1 cellular context compared by ENCODE assay signal in the genomic region with DNA sequence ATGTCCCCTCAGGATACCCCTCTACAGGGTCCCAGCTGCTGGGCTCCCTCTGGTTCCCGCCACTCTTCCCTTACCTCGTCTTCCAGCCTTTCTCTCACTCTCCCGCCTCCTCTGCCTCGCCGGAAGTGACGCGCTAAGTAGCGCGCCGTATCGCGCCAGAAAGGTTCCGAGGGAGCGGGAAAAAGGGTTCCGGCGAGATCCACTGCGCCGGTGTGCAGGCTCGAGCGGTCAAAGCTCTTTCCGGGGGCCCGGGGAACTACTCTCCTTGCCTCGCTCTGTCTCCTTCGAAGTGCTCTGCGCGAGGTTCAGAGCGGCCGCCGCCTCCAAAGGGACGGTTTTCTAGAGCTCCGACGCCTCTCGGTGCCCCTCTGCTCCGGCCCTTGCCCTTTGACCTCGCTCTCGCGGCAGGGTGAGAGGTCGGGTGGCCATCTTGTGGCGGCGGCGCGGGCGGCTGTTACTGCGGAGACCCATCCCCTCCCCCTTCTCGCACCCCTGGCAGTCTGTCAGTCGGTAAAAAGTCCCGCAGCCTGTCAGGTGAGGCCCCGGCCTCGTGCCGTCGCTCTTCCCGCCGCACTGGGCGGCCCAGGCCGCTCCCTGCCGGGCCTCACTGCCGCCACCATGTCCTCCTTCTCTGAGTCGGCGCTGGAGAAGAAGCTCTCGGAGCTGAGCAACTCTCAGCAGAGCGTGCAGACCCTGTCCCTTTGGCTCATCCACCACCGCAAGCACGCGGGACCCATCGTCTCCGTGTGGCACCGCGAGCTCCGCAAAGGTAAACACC.
A peak's percentile ranks its signal among the peaks of the same experiment; 100 is the strongest.
TF ChIP-seq lines count a peak whose summit lies in the region.

A gene with protein sequence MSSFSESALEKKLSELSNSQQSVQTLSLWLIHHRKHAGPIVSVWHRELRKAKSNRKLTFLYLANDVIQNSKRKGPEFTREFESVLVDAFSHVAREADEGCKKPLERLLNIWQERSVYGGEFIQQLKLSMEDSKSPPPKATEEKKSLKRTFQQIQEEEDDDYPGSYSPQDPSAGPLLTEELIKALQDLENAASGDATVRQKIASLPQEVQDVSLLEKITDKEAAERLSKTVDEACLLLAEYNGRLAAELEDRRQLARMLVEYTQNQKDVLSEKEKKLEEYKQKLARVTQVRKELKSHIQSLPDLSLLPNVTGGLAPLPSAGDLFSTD (plus strand): TSS at position 417 of the 778 bp plus-strand sequence. CDS start 202 bp downstream, at position 619.
A gene (minus strand): TSS at position 127 of the 778 bp plus-strand sequence. CDS start 19,640 bp downstream, outside the sequence.

TF ChIP-seq in GM12878, 131 proteins besides CTCF, POLR2A, EP300 and RAD21 (continued from another document):
- TF ChIP-seq, protein P1, sequence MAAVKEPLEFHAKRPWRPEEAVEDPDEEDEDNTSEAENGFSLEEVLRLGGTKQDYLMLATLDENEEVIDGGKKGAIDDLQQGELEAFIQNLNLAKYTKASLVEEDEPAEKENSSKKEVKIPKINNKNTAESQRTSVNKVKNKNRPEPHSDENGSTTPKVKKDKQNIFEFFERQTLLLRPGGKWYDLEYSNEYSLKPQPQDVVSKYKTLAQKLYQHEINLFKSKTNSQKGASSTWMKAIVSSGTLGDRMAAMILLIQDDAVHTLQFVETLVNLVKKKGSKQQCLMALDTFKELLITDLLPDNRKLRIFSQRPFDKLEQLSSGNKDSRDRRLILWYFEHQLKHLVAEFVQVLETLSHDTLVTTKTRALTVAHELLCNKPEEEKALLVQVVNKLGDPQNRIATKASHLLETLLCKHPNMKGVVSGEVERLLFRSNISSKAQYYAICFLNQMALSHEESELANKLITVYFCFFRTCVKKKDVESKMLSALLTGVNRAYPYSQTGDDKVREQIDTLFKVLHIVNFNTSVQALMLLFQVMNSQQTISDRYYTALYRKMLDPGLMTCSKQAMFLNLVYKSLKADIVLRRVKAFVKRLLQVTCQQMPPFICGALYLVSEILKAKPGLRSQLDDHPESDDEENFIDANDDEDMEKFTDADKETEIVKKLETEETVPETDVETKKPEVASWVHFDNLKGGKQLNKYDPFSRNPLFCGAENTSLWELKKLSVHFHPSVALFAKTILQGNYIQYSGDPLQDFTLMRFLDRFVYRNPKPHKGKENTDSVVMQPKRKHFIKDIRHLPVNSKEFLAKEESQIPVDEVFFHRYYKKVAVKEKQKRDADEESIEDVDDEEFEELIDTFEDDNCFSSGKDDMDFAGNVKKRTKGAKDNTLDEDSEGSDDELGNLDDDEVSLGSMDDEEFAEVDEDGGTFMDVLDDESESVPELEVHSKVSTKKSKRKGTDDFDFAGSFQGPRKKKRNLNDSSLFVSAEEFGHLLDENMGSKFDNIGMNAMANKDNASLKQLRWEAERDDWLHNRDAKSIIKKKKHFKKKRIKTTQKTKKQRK (IDR thresholded peaks at IDR 0.05; ENCODE audit: low read depth, low read length) = no peak
- TF ChIP-seq WRNIP1 (IDR thresholded peaks at IDR 0.05; ENCODE audit: borderline replicate concordance, low read depth, low read length) (no peak), SMC3 (IDR thresholded peaks at IDR 0.05; ENCODE audit: borderline replicate concordance, low read length) (no peak), CREB1 (IDR thresholded peaks at IDR 0.05; ENCODE audit: low read depth) (peak; percentile 98), SIN3A (IDR thresholded peaks at IDR 0.05; ENCODE audit: low read depth, low read length) (peak; percentile 84), POLR2AphosphoS2 (IDR thresholded peaks at IDR 0.05; ENCODE audit: low read depth, low read length) (no peak; the same call in 1 of the 2 replicates), CBFB (IDR thresholded peaks at IDR 0.05; ENCODE audit: low read depth) (no peak), EED (IDR thresholded peaks at IDR 0.05; ENCODE audit: low read depth) (no peak), SIX5 (IDR thresholded peaks at IDR 0.05; ENCODE audit: low read depth, low read length, severe bottlenecking) (peak; percentile 67), RELA (IDR thresholded peaks at IDR 0.05; ENCODE audit: borderline replicate concordance, partially characterized antibody) (peak; percentile 78), TAF1 (IDR thresholded peaks at IDR 0.05; ENCODE audit: borderline replicate concordance, low read depth, low read length) (peak; percentile 85), MYC (IDR thresholded peaks at IDR 0.05; ENCODE audit: insufficient read depth, insufficient read length, insufficient replicate concordance, low read length, severe bottlenecking) (no peak), IKZF2 (IDR thresholded peaks at IDR 0.05) (no peak)
- TF ChIP-seq, protein P2, sequence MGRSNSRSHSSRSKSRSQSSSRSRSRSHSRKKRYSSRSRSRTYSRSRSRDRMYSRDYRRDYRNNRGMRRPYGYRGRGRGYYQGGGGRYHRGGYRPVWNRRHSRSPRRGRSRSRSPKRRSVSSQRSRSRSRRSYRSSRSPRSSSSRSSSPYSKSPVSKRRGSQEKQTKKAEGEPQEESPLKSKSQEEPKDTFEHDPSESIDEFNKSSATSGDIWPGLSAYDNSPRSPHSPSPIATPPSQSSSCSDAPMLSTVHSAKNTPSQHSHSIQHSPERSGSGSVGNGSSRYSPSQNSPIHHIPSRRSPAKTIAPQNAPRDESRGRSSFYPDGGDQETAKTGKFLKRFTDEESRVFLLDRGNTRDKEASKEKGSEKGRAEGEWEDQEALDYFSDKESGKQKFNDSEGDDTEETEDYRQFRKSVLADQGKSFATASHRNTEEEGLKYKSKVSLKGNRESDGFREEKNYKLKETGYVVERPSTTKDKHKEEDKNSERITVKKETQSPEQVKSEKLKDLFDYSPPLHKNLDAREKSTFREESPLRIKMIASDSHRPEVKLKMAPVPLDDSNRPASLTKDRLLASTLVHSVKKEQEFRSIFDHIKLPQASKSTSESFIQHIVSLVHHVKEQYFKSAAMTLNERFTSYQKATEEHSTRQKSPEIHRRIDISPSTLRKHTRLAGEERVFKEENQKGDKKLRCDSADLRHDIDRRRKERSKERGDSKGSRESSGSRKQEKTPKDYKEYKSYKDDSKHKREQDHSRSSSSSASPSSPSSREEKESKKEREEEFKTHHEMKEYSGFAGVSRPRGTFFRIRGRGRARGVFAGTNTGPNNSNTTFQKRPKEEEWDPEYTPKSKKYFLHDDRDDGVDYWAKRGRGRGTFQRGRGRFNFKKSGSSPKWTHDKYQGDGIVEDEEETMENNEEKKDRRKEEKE (IDR thresholded peaks at IDR 0.05) = no peak
- TF ChIP-seq, protein P3, sequence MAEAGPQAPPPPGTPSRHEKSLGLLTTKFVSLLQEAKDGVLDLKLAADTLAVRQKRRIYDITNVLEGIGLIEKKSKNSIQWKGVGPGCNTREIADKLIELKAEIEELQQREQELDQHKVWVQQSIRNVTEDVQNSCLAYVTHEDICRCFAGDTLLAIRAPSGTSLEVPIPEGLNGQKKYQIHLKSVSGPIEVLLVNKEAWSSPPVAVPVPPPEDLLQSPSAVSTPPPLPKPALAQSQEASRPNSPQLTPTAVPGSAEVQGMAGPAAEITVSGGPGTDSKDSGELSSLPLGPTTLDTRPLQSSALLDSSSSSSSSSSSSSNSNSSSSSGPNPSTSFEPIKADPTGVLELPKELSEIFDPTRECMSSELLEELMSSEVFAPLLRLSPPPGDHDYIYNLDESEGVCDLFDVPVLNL (IDR thresholded peaks at IDR 0.05; ENCODE audit: low read depth, low read length) = peak; percentile 69
- TF ChIP-seq, protein P4, sequence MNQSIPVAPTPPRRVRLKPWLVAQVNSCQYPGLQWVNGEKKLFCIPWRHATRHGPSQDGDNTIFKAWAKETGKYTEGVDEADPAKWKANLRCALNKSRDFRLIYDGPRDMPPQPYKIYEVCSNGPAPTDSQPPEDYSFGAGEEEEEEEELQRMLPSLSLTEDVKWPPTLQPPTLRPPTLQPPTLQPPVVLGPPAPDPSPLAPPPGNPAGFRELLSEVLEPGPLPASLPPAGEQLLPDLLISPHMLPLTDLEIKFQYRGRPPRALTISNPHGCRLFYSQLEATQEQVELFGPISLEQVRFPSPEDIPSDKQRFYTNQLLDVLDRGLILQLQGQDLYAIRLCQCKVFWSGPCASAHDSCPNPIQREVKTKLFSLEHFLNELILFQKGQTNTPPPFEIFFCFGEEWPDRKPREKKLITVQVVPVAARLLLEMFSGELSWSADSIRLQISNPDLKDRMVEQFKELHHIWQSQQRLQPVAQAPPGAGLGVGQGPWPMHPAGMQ (IDR thresholded peaks at IDR 0.05; ENCODE audit: borderline replicate concordance) = no peak
- TF ChIP-seq, protein P5, sequence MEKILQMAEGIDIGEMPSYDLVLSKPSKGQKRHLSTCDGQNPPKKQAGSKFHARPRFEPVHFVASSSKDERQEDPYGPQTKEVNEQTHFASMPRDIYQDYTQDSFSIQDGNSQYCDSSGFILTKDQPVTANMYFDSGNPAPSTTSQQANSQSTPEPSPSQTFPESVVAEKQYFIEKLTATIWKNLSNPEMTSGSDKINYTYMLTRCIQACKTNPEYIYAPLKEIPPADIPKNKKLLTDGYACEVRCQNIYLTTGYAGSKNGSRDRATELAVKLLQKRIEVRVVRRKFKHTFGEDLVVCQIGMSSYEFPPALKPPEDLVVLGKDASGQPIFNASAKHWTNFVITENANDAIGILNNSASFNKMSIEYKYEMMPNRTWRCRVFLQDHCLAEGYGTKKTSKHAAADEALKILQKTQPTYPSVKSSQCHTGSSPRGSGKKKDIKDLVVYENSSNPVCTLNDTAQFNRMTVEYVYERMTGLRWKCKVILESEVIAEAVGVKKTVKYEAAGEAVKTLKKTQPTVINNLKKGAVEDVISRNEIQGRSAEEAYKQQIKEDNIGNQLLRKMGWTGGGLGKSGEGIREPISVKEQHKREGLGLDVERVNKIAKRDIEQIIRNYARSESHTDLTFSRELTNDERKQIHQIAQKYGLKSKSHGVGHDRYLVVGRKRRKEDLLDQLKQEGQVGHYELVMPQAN (conservative IDR thresholded peaks at IDR 0.05) = peak; percentile 76
- TF ChIP-seq, protein P6, sequence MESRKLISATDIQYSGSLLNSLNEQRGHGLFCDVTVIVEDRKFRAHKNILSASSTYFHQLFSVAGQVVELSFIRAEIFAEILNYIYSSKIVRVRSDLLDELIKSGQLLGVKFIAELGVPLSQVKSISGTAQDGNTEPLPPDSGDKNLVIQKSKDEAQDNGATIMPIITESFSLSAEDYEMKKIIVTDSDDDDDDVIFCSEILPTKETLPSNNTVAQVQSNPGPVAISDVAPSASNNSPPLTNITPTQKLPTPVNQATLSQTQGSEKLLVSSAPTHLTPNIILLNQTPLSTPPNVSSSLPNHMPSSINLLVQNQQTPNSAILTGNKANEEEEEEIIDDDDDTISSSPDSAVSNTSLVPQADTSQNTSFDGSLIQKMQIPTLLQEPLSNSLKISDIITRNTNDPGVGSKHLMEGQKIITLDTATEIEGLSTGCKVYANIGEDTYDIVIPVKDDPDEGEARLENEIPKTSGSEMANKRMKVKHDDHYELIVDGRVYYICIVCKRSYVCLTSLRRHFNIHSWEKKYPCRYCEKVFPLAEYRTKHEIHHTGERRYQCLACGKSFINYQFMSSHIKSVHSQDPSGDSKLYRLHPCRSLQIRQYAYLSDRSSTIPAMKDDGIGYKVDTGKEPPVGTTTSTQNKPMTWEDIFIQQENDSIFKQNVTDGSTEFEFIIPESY (IDR thresholded peaks at IDR 0.05) = no peak
- TF ChIP-seq, protein P7, sequence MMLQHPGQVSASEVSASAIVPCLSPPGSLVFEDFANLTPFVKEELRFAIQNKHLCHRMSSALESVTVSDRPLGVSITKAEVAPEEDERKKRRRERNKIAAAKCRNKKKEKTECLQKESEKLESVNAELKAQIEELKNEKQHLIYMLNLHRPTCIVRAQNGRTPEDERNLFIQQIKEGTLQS (IDR thresholded peaks at IDR 0.05; ENCODE audit: borderline replicate concordance, extremely low read depth, low read depth, low read length) = peak; percentile 86; the same call in 1 of the 2 replicates
TF ChIP-seq in GM12878: peak in this region for 62.
